In genomic region chr11:47257178-47257517, GRCh38 we compare ENCODE assay signal across 11 cellular contexts. TPM values are rescaled to one million over a fixed set of nuclear protein-coding genes. Genes with fewer than 3 reads are reported as not detected.
A peak's percentile ranks its signal among the peaks of the same experiment; 100 is the strongest.
DNase-seq lines count a peak whose midpoint lies in the region; ATAC-seq and TF ChIP-seq lines count a peak whose summit lies in the region.
"Had no signal": no experiment of that assay in that cellular context is flagged by ENCODE, and none has a peak within 500 bp of the region (broad histone marks: within the 10 kb centered on the region; RNA-seq: fewer than 3 reads in every experiment).

No MANE protein-coding gene starts in this region.

- H3K23ac ChIP-seq in IMR-90 (ENCODE audit: low read depth, low read length), result no peak overlapping the region

- no peak overlapping the region for H3K18ac ChIP-seq in IMR-90 (ENCODE audit: low read depth, low read length)

- H3K9ac ChIP-seq in IMR-90 (ENCODE audit: low read depth, low read length) (peak overlapping the region; percentile 31; the same call in 1 of the 2 replicates), stomach smooth muscle (ENCODE audit: low read length in 2 of 2) (peak overlapping the region; percentile 52 to 68)

- H4K20me1 ChIP-seq in IMR-90 (ENCODE audit: insufficient read depth, low read length), result no peaks in the 10 kb centered on the region

- peaks cover 5 to 34% of the 10 kb centered on the region in 2 experiments; a peak in 3 of 4 replicates for H3K79me1 ChIP-seq in IMR-90 (ENCODE audit: low read depth in 1 of 2, low read length in 2 of 2)

- H3K14ac ChIP-seq in IMR-90 (replicated peaks; ENCODE audit: low read depth, low read length), result no peak overlapping the region

- 75% methylated on average over 1 of the region's 2 CpGs; no CpG with 5 or more reads in 1 of the 2 experiments for WGBS in IMR-90 (ENCODE audit: extremely low coverage in 2 of 2, insufficient read length in 1 of 2), 2 experiments
- 40 to 68% methylated on average over 2 of the region's 2 CpGs for WGBS in lung, 2 donors

- peak overlapping the region; percentile 61 to 97; a peak in 2 of 4 replicates for H4K8ac ChIP-seq in IMR-90 (ENCODE audit: low read depth in 2 of 2, low read length in 2 of 2)

- CTCF ChIA-PET in IMR-90 (lab: Yijun Ruan, JAX), result interaction anchor here (0.7 to 1.4 kb wide), 3 partner anchors 8 to 56 kb away, joined by 3 to 7 read pairs (median 3); partner anchors contain the start of gene ACP2

- peak overlapping the region; percentile 66 for H2AK5ac ChIP-seq in IMR-90 (ENCODE audit: low read depth, low read length)

- no peaks in the 10 kb centered on the region for H3K9me3 ChIP-seq in IMR-90 (ENCODE audit: control insufficient read depth, insufficient read depth, low read length)
- H3K9me3 ChIP-seq in lung (ENCODE audit: control insufficient read depth in 2 of 2, insufficient read depth in 1 of 2, low read length in 1 of 2), result no peaks in the 10 kb centered on the region
- H3K9me3 ChIP-seq in stomach smooth muscle (ENCODE audit: control insufficient read depth in 2 of 2, low read length in 2 of 2), result no peaks in the 10 kb centered on the region

- peaks cover 6% of the 10 kb centered on the region; the same call in 1 of the 2 replicates for H3K36me3 ChIP-seq in IMR-90 (ENCODE audit: control insufficient read depth, insufficient read depth, low read length)
- peaks cover 0 to 10% of the 10 kb centered on the region in 2 donors for H3K36me3 ChIP-seq in lung (ENCODE audit: control insufficient read depth in 2 of 2, insufficient read depth in 2 of 2, low read length in 2 of 2)
- no peaks in the 10 kb centered on the region for H3K36me3 ChIP-seq in stomach smooth muscle (ENCODE audit: control insufficient read depth in 2 of 2, insufficient read depth in 2 of 2, low read length in 2 of 2)
- H3K36me3 ChIP-seq: WERI-Rb-1 had no signal

- in situ Hi-C loops in IMR-90 (cut with MboI; ENCODE audit: low sequenced_read_pairs), result no loop called here

- peak overlapping the region; percentile 79; the same call in 1 of the 2 replicates for H2BK120ac ChIP-seq in IMR-90 (ENCODE audit: low read depth, low read length)

- ATAC-seq in IMR-90 (ENCODE audit: low read depth) (no peak), lung (ENCODE audit: insufficient read depth, low FRiP score) (no peak), GM21619 (IDR thresholded peaks at IDR 0.05; ENCODE audit: unreplicated experiment) (no peak), HG03469 (IDR thresholded peaks at IDR 0.05; ENCODE audit: unreplicated experiment) (no peak)

- H3K27me3 ChIP-seq in IMR-90 (ENCODE audit: control insufficient read depth, insufficient read depth, low read length) (no peaks in the 10 kb centered on the region), lung (ENCODE audit: control insufficient read depth, insufficient read depth) (no peaks in the 10 kb centered on the region), stomach smooth muscle (ENCODE audit: control insufficient read depth in 1 of 2, insufficient read depth in 2 of 2, low read length in 2 of 2) (no peaks in the 10 kb centered on the region)

- H3K4me1 ChIP-seq in IMR-90 (ENCODE audit: control insufficient read depth, insufficient read depth, low read length) (peaks cover 24% of the 10 kb centered on the region), lung (ENCODE audit: control insufficient read depth in 2 of 2, insufficient read depth in 2 of 2, low read length in 2 of 2) (peaks cover 4 to 22% of the 10 kb centered on the region in 2 donors), stomach smooth muscle (ENCODE audit: control insufficient read depth, insufficient read depth, low read length) (peaks cover 40% of the 10 kb centered on the region)

- H2BK5ac ChIP-seq in IMR-90 (ENCODE audit: low read depth, low read length, poor library complexity, severe bottlenecking), result no peak overlapping the region

- peak overlapping the region; percentile 83 for H3K4ac ChIP-seq in IMR-90 (ENCODE audit: low read depth, low read length)

- dilution Hi-C loops in IMR-90 (cut with HindIII; ENCODE audit: low sequenced_read_pairs, unreplicated experiment), result no loop called here

- POLR2A ChIA-PET in IMR-90 (lab: Charles Lee; ENCODE audit: unreplicated experiment), result no interaction called here

- no peak for TF ChIP-seq POLR2A in IMR-90 (IDR thresholded peaks at IDR 0.05; ENCODE audit: low read depth, low read length)

- H3K4me2 ChIP-seq in IMR-90 (ENCODE audit: low read depth, low read length), result peak overlapping the region; percentile 8; the same call in 1 of the 2 replicates

- H2AK9ac ChIP-seq in IMR-90 (replicated peaks; ENCODE audit: low read depth, low read length, poor library complexity), result peak overlapping the region; percentile 70

- peak overlapping the region; percentile 78; the same call in 1 of the 3 replicates for H2BK15ac ChIP-seq in IMR-90 (ENCODE audit: low read depth, low read length)

- no peak overlapping the region for H4K5ac ChIP-seq in IMR-90 (ENCODE audit: low read depth, low read length)

- H3K4me3 ChIP-seq in IMR-90 (ENCODE audit: insufficient read depth, low read depth, low read length) (no peak overlapping the region), choroid plexus epithelial cell (ENCODE audit: low read depth, low read length) (peak overlapping the region; percentile 43), lung (no peak overlapping the region), stomach smooth muscle (ENCODE audit: low read length in 2 of 2) (peak overlapping the region; percentile 52 to 66)

- DNase-seq in IMR-90, result no peak
- DNase-seq in choroid plexus epithelial cell (ENCODE audit: low read depth), result no peak
- DNase-seq in lung (ENCODE audit: low spot score), result no peak
- no peak for DNase-seq in medulla oblongata (ENCODE audit: extremely low spot score)
- DNase-seq in DMS79 (lab: John Stamatoyannopoulos, UW), result no peak
- DNase-seq: activated gamma-delta T cell, NCI-H524 treated with DMSO at 0.1 percent for 48 hours had no signal

- H4K91ac ChIP-seq in IMR-90 (ENCODE audit: insufficient read depth, low read depth, low read length), result no peak overlapping the region

- TF ChIP-seq RAD21 in IMR-90 (IDR thresholded peaks at IDR 0.05; ENCODE audit: low read length), result no peak

- TF ChIP-seq CTCF in IMR-90 (conservative IDR thresholded peaks at IDR 0.05; ENCODE audit: low read depth, low read length) (no peak), choroid plexus epithelial cell (conservative IDR thresholded peaks at IDR 0.05; ENCODE audit: low read depth, low read length) (no peak), lung (IDR thresholded peaks at IDR 0.05; ENCODE audit: control extremely low read depth, extremely low read depth) (no peak)

- no TSS peak for BruUV-seq in IMR-90 (replicated peaks; lab: Mats Ljungman, UMichigan)

- peaks cover 11% of the 10 kb centered on the region for H3K9me1 ChIP-seq in IMR-90 (ENCODE audit: insufficient read depth, low read length)

- H2BK20ac ChIP-seq in IMR-90 (ENCODE audit: low read depth, low read length), result no peak overlapping the region

- intact Hi-C loops in IMR-90 (cut with micrococcal nuclease), result loop anchor here (5.0 kb wide), 1 partner anchor 150 kb away; the partner anchor contains the start of gene SLC39A13

- H3K56ac ChIP-seq in IMR-90 (ENCODE audit: extremely low read depth, insufficient read depth, low read length), result no peak overlapping the region; the same call in 1 of the 2 replicates

- H3K27ac ChIP-seq in IMR-90 (ENCODE audit: insufficient read depth, low read length) (peak overlapping the region; percentile 72), lung (ENCODE audit: low read depth in 1 of 2, low read length in 1 of 2) (peak overlapping the region; percentile 29 to 76), stomach smooth muscle (ENCODE audit: low read length) (peak overlapping the region; percentile 60)
- H3K27ac ChIP-seq: WERI-Rb-1 had no signal

- H2AFZ ChIP-seq in IMR-90 (replicated peaks; ENCODE audit: low read length, poor library complexity), result peak overlapping the region; percentile 90

TF ChIP-seq in IMR-90, 13 proteins besides CTCF, POLR2A, EP300 and RAD21 (continues in another document):
- no peak for TF ChIP-seq CHD1 (IDR thresholded peaks at IDR 0.05; ENCODE audit: low read depth, low read length)
- no peak for TF ChIP-seq SMC3 (IDR thresholded peaks at IDR 0.05; ENCODE audit: low read depth, low read length)
- TF ChIP-seq MAFK (IDR thresholded peaks at IDR 0.05; ENCODE audit: low read depth, low read length), result no peak
- no peak for TF ChIP-seq FOS (IDR thresholded peaks at IDR 0.05; ENCODE audit: low read depth, low read length)
- TF ChIP-seq MXI1 (IDR thresholded peaks at IDR 0.05; ENCODE audit: borderline replicate concordance, low read depth, low read length), result no peak
- no peak for TF ChIP-seq ELK1 (IDR thresholded peaks at IDR 0.05; ENCODE audit: borderline replicate concordance, low read depth, low read length)

RNA-seq across cellular contexts. Expression of gene NR1H3, which starts 0.6 kb away (rescaled TPM):
- total RNA-seq in IMR-90 (2012; rRNA removed), result 9.1 and 9.7 TPM in 2 replicates
- 13.6 and 19.0 TPM in 2 replicates for polyA plus RNA-seq in IMR-90 (2012; rRNA removed)
- 9.7 and 15.4 TPM in 2 replicates for polyA plus RNA-seq in IMR-90 (2012; cell fraction: cytosol; rRNA removed)
- polyA plus RNA-seq in IMR-90 (2012; cell fraction: nucleus; rRNA removed; ENCODE audit: low replicate concordance), result 48.0 and 62.0 TPM in 2 replicates
- total RNA-seq in lung, result 10 to 100 TPM; 35.0 to 62.0 TPM
- 10 to 100 TPM; 55.2 to 58.9 TPM for polyA plus RNA-seq in lung

RNA-seq across cellular contexts. Expression of gene ACP2, which starts 8.5 kb away (rescaled TPM):
- 10.3 and 17.7 TPM in 2 replicates for total RNA-seq in IMR-90 (2012; rRNA removed)
- polyA plus RNA-seq in IMR-90 (2012; rRNA removed), result 23.6 and 24.8 TPM in 2 replicates
- polyA plus RNA-seq in IMR-90 (2012; cell fraction: cytosol; rRNA removed), result 17.6 and 27.9 TPM in 2 replicates
- polyA plus RNA-seq in IMR-90 (2012; cell fraction: nucleus; rRNA removed; ENCODE audit: low replicate concordance), result 44.8 and 66.4 TPM in 2 replicates
- total RNA-seq in lung, result 10 to 100 TPM; 50.9 to 74.7 TPM
- polyA plus RNA-seq in lung, result 10 to 100 TPM; 40.6 to 70.8 TPM

RNA-seq across cellular contexts. Expression of gene MADD, which starts 12.8 kb away (rescaled TPM):
- total RNA-seq in IMR-90 (2012; rRNA removed), result 11.1 and 13.3 TPM in 2 replicates
- 16.4 and 17.3 TPM in 2 replicates for polyA plus RNA-seq in IMR-90 (2012; rRNA removed)
- polyA plus RNA-seq in IMR-90 (2012; cell fraction: cytosol; rRNA removed), result 11.8 and 13.6 TPM in 2 replicates
- 45.5 and 53.1 TPM in 2 replicates for polyA plus RNA-seq in IMR-90 (2012; cell fraction: nucleus; rRNA removed; ENCODE audit: low replicate concordance)
- total RNA-seq in lung, result 10 to 100 TPM; 48.9 to 56.8 TPM
- 10 to 100 TPM; 15.9 to 25.4 TPM for polyA plus RNA-seq in lung

RNA-seq across cellular contexts. Expression of gene DDB2, which starts 42.4 kb away (rescaled TPM):
- total RNA-seq in IMR-90 (2012; rRNA removed) (25.6 and 27.8 TPM in 2 replicates), lung (10 to 100 TPM; 14.4 to 33.9 TPM)
- polyA plus RNA-seq in IMR-90 (2012; rRNA removed) (33.5 and 33.6 TPM in 2 replicates), lung (10 to 100 TPM; 16.8 to 36.4 TPM)
- 24.1 and 24.5 TPM in 2 replicates for polyA plus RNA-seq in IMR-90 (2012; cell fraction: cytosol; rRNA removed)
- polyA plus RNA-seq in IMR-90 (2012; cell fraction: nucleus; rRNA removed; ENCODE audit: low replicate concordance), result 77.2 and 160 TPM in 2 replicates

Comparison
In these comparisons a context has a peak if more than half of its experiments do, and no peak if none do; other contexts are left out.
1. H3K4me3 ChIP-seq: peak in choroid plexus epithelial cell (single experiment) and stomach smooth muscle (2 of 2); none in IMR-90 (single experiment) and lung (single experiment).
2. Peak in every context shown above with its lines, with median percentiles within 50 percentile points of each other: H3K27ac ChIP-seq.